Comparison of ENCODE assay signal across 1 cellular context in genomic region chr1:211648336-211648735, GRCh38.
TF ChIP-seq lines count a peak whose summit lies in the region.

No MANE protein-coding gene starts in this region.

TF ChIP-seq in HCT116, 20 proteins besides CTCF, POLR2A, EP300 and RAD21:
- TF ChIP-seq CBX3 (IDR thresholded peaks at IDR 0.05; ENCODE audit: low read depth) (0 out of 2 replicates have a peak, but pooled peaks have one; percentile 30), FOSL1 (IDR thresholded peaks at IDR 0.05; ENCODE audit: low read depth) (peak; percentile 40; the same call in 1 of the 2 replicates), SRF (IDR thresholded peaks at IDR 0.05; ENCODE audit: low read depth) (0 out of 2 replicates have a peak, but pooled peaks have one; percentile 25), JUND (IDR thresholded peaks at IDR 0.05) (peak; percentile 27; the same call in 1 of the 2 replicates)
- TF ChIP-seq, protein P1, sequence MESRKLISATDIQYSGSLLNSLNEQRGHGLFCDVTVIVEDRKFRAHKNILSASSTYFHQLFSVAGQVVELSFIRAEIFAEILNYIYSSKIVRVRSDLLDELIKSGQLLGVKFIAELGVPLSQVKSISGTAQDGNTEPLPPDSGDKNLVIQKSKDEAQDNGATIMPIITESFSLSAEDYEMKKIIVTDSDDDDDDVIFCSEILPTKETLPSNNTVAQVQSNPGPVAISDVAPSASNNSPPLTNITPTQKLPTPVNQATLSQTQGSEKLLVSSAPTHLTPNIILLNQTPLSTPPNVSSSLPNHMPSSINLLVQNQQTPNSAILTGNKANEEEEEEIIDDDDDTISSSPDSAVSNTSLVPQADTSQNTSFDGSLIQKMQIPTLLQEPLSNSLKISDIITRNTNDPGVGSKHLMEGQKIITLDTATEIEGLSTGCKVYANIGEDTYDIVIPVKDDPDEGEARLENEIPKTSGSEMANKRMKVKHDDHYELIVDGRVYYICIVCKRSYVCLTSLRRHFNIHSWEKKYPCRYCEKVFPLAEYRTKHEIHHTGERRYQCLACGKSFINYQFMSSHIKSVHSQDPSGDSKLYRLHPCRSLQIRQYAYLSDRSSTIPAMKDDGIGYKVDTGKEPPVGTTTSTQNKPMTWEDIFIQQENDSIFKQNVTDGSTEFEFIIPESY (IDR thresholded peaks at IDR 0.05; ENCODE audit: extremely low read depth, insufficient replicate concordance, low read length), result no peak
- TF ChIP-seq, protein P2, sequence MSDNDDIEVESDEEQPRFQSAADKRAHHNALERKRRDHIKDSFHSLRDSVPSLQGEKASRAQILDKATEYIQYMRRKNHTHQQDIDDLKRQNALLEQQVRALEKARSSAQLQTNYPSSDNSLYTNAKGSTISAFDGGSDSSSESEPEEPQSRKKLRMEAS (IDR thresholded peaks at IDR 0.05), result peak; percentile 55
